10 cellular contexts compared by ENCODE assay signal in genomic region chr1:44777547-44777946, GRCh38. TPM values are rescaled to one million over a fixed set of nuclear protein-coding genes. Genes with fewer than 3 reads are reported as not detected.
DNase-seq lines count a peak whose midpoint lies in the region; ATAC-seq, FAIRE-seq and TF ChIP-seq lines count a peak whose summit lies in the region.
"Had no signal": no experiment of that assay in that cellular context is flagged by ENCODE, and none has a peak within 500 bp of the region (broad histone marks: within the 10 kb centered on the region; RNA-seq: fewer than 3 reads in every experiment).

No MANE protein-coding gene starts in this region.

- no TSS peak for BruUV-seq in HCT116 (replicated peaks; lab: Mats Ljungman, UMichigan)

- H3K9me3 ChIP-seq in HCT116 (ENCODE audit: control insufficient read depth in 1 of 2, insufficient read depth in 1 of 2, low read depth in 1 of 2, low read length in 2 of 2), result no peaks in the 10 kb centered on the region
- H3K9me3 ChIP-seq in iPS-15b (ENCODE audit: control insufficient read depth, insufficient read depth, low read length), result no peaks in the 10 kb centered on the region

- peaks cover 18% of the 10 kb centered on the region; the same call in 1 of the 2 replicates for H4K20me1 ChIP-seq in HCT116 (ENCODE audit: insufficient read depth)

- no peaks in the 10 kb centered on the region for H3K9me3 Mint-ChIP-seq in activated T-helper 2 cell treated with anti-CD3 and anti-CD28 coated beads, Interferon-gamma antibody, Interleukin-2, Interleukin-4, amounts not matched to agents 10 μg/mL and 5 μg/mL and 100 μg/mL, durations not matched to agents 14 hours and 24 hours and 36 hours

- peak overlapping the region; percentile 75 for H3K27ac Mint-ChIP-seq in activated T-helper 2 cell treated with anti-CD3 and anti-CD28 coated beads, Interferon-gamma antibody, Interleukin-2, Interleukin-4, amounts not matched to agents 10 μg/mL and 5 μg/mL and 100 μg/mL, durations not matched to agents 14 hours and 24 hours and 36 hours

- no peak for FAIRE-seq in GM12892 (lab: Jason Lieb, UNC)
- FAIRE-seq: G401.6, TTC549 had no signal

- H3K27ac ChIP-seq in HCT116 (ENCODE audit: low read depth, low read length), result peak overlapping the region; percentile 86

- CTCF ChIA-PET in AG04449 (lab: Yijun Ruan, JAX) (interaction anchor here (0.5 to 2.0 kb wide), 9 partner anchors 9 to 237 kb away, joined by 3 to 10 read pairs (median 3); partner anchors contain the start of genes BEST4 and RNU5D-1), HCT116 (lab: Charles Lee) (no interaction called here)

- peaks cover 10 to 24% of the 10 kb centered on the region in 2 experiments for H3K4me1 ChIP-seq in HCT116 (ENCODE audit: control insufficient read depth in 1 of 2, insufficient read depth in 2 of 2, low read length in 2 of 2)
- peaks cover 4% of the 10 kb centered on the region for H3K4me1 ChIP-seq in iPS-15b (ENCODE audit: control insufficient read depth, insufficient read depth, low read length)

- H3K36me3 ChIP-seq in HCT116 (ENCODE audit: control insufficient read depth in 1 of 2, insufficient read depth in 2 of 2, low read length in 2 of 2), result peaks cover 28 to 49% of the 10 kb centered on the region in 2 experiments
- peaks cover 36% of the 10 kb centered on the region for H3K36me3 ChIP-seq in iPS-15b (ENCODE audit: control insufficient read depth, insufficient read depth, low read length)

- H3K79me2 ChIP-seq in HCT116 (ENCODE audit: insufficient read depth, low read length), result peaks cover 43% of the 10 kb centered on the region

- H3K27me3 Mint-ChIP-seq in activated T-helper 2 cell treated with anti-CD3 and anti-CD28 coated beads, Interferon-gamma antibody, Interleukin-2, Interleukin-4, amounts not matched to agents 10 μg/mL and 5 μg/mL and 100 μg/mL, durations not matched to agents 14 hours and 24 hours and 36 hours (ENCODE audit: low read depth), result no peaks in the 10 kb centered on the region

- peak overlapping the region; percentile 94 for H3K4me3 ChIP-seq in AG04449 (ENCODE audit: low read depth, low read length)
- peak overlapping the region; percentile 92 to 99 for H3K4me3 ChIP-seq in HCT116 (replicated peaks in 1 of 2; ENCODE audit: low read depth in 1 of 2, low read length in 2 of 2)
- peak overlapping the region; percentile 68 for H3K4me3 ChIP-seq in iPS-15b (ENCODE audit: low read depth, low read length)

- TF ChIP-seq CTCF in AG04449 (IDR thresholded peaks at IDR 0.05; ENCODE audit: insufficient read depth, low read length, missing control alignments) (no peak), HCT116 (IDR thresholded peaks at IDR 0.05 in 2 of 3, conservative IDR thresholded peaks at IDR 0.05 in 1 of 3; ENCODE audit: borderline replicate concordance in 1 of 3, insufficient read depth in 1 of 3, low read depth in 2 of 3, low read length in 2 of 3) (no peak)

- POLR2A ChIA-PET in AG04449 (lab: Yijun Ruan, JAX), result interaction anchor here (0.5 to 4.2 kb wide), 2 partner anchors 23 to 1122 kb away, joined by 4 to 36 read pairs; partner anchors contain the start of gene PLK3
- POLR2A ChIA-PET in HCT116 (lab: Charles Lee), result interaction anchor here (1.0 kb wide), 1 partner anchor 11 kb away, joined by 4 read pairs; no protein-coding TSS in a partner anchor

- DNase-seq in AG04449 (ENCODE audit: low read depth, low spot score), result no peak
- no peak for DNase-seq in HCT116 (ENCODE audit: low read depth, low spot score)
- no peak for DNase-seq in activated T-helper 2 cell treated with anti-CD3 and anti-CD28 coated beads, Interferon-gamma antibody, Interleukin-2, Interleukin-4, amounts not matched to agents 10 μg/mL and 5 μg/mL and 100 μg/mL, durations not matched to agents 14 hours and 24 hours and 36 hours (ENCODE audit: low spot score)
- DNase-seq in NCI-H187 treated with DMSO at 0.1 percent for 48 hours (lab: John Stamatoyannopoulos, UW), result no peak
- no peak for DNase-seq in GM12892 (ENCODE audit: insufficient read length)

- no peak overlapping the region for H2AFZ ChIP-seq in HCT116 (ENCODE audit: low read depth, low read length, poor library complexity, severe bottlenecking)

- RAD21 ChIA-PET in HCT116 (lab: Charles Lee; ENCODE audit: low non-redundant PET in 1 of 2, low total read pairs in 2 of 2, uncharacterized antibody in 2 of 2, unreplicated experiment in 2 of 2), result no interaction called here

- peak overlapping the region; percentile 99 for H3K4me2 ChIP-seq in HCT116 (ENCODE audit: low read length)

- intact Hi-C loops in HCT116 (cut with micrococcal nuclease), result no loop called here
- intact Hi-C loops in activated T-helper 2 cell treated with anti-CD3 and anti-CD28 coated beads, Interferon-gamma antibody, Interleukin-2, Interleukin-4, amounts not matched to agents 10 μg/mL and 5 μg/mL and 100 μg/mL, durations not matched to agents 14 hours and 24 hours and 36 hours (cut with micrococcal nuclease), result no loop called here

- ATAC-seq in HCT116 (no peak), esophagus mucosa (no peak), HG03097 (IDR thresholded peaks at IDR 0.05; ENCODE audit: low FRiP score, unreplicated experiment) (no peak)

- no peak for TF ChIP-seq POLR2A in HCT116 (IDR thresholded peaks at IDR 0.05; ENCODE audit: borderline replicate concordance, extremely low read depth, insufficient read depth, insufficient read length)
- TF ChIP-seq POLR2A in GM12892 (IDR thresholded peaks at IDR 0.05; ENCODE audit: low read depth, low read length), result no peak

- H3K4me3 Mint-ChIP-seq in activated T-helper 2 cell treated with anti-CD3 and anti-CD28 coated beads, Interferon-gamma antibody, Interleukin-2, Interleukin-4, amounts not matched to agents 10 μg/mL and 5 μg/mL and 100 μg/mL, durations not matched to agents 14 hours and 24 hours and 36 hours (ENCODE audit: low read depth), result peak overlapping the region; percentile 88

- peaks cover 73% of the 10 kb centered on the region for H3K36me3 Mint-ChIP-seq in activated T-helper 2 cell treated with anti-CD3 and anti-CD28 coated beads, Interferon-gamma antibody, Interleukin-2, Interleukin-4, amounts not matched to agents 10 μg/mL and 5 μg/mL and 100 μg/mL, durations not matched to agents 14 hours and 24 hours and 36 hours (ENCODE audit: low read depth)

- no peak for TF ChIP-seq RAD21 in HCT116 (IDR thresholded peaks at IDR 0.05; ENCODE audit: low read depth)

- H3K9me2 ChIP-seq in HCT116 (ENCODE audit: insufficient read depth), result no peaks in the 10 kb centered on the region

- no peaks in the 10 kb centered on the region for H3K27me3 ChIP-seq in HCT116 (ENCODE audit: insufficient read depth, low read length)
- H3K27me3 ChIP-seq in iPS-15b (ENCODE audit: control insufficient read depth, insufficient read depth, low read length), result no peaks in the 10 kb centered on the region

- peaks cover 29% of the 10 kb centered on the region for H3K4me1 Mint-ChIP-seq in activated T-helper 2 cell treated with anti-CD3 and anti-CD28 coated beads, Interferon-gamma antibody, Interleukin-2, Interleukin-4, amounts not matched to agents 10 μg/mL and 5 μg/mL and 100 μg/mL, durations not matched to agents 14 hours and 24 hours and 36 hours (ENCODE audit: low read depth)

- H3K9ac ChIP-seq in HCT116 (ENCODE audit: low read length) (peak overlapping the region; percentile 100), iPS-15b (ENCODE audit: low read depth, low read length) (no peak overlapping the region)

TF ChIP-seq in HCT116, 20 proteins besides CTCF, POLR2A, EP300 and RAD21:
- TF ChIP-seq JUND (IDR thresholded peaks at IDR 0.05), result no peak

RNA-seq across cellular contexts. Expression of gene RPS8, which starts 2.2 kb away (rescaled TPM):
- 2,296 TPM for total RNA-seq in HCT116 (2021; ENCODE audit: unreplicated experiment)
- polyA plus RNA-seq in HCT116 (2012), result 2,510 and 2,655 TPM in 2 replicates
- total RNA-seq in activated T-helper 2 cell treated with anti-CD3 and anti-CD28 coated beads, Interferon-gamma antibody, Interleukin-2, Interleukin-4, amounts not matched to agents 10 μg/mL and 5 μg/mL and 100 μg/mL, durations not matched to agents 14 hours and 24 hours and 36 hours, result 2,328 and 2,356 TPM in 2 replicates
- 2,198 TPM for total RNA-seq in esophagus mucosa
- 7,749 TPM for polyA plus RNA-seq in GM12892 (2012; ENCODE audit: missing spikeins)

RNA-seq across cellular contexts. Expression of gene BEST4, which starts 10.4 kb away (rescaled TPM):
- total RNA-seq in HCT116 (2021; ENCODE audit: unreplicated experiment) (0.52 TPM), esophagus mucosa (not detected)
- polyA plus RNA-seq in HCT116 (2012), result 0.26 and 0.35 TPM in 2 replicates
- 0.91 and 1.7 TPM in 2 replicates for total RNA-seq in activated T-helper 2 cell treated with anti-CD3 and anti-CD28 coated beads, Interferon-gamma antibody, Interleukin-2, Interleukin-4, amounts not matched to agents 10 μg/mL and 5 μg/mL and 100 μg/mL, durations not matched to agents 14 hours and 24 hours and 36 hours
- 0.72 TPM for polyA plus RNA-seq in GM12892 (2012; ENCODE audit: missing spikeins)

RNA-seq across cellular contexts. Expression of gene PLK3, which starts 22.6 kb away (rescaled TPM):
- total RNA-seq in HCT116 (2021; ENCODE audit: unreplicated experiment) (56.1 TPM), esophagus mucosa (20.7 TPM)
- 67.3 and 78.0 TPM in 2 replicates for polyA plus RNA-seq in HCT116 (2012)
- 128 and 135 TPM in 2 replicates for total RNA-seq in activated T-helper 2 cell treated with anti-CD3 and anti-CD28 coated beads, Interferon-gamma antibody, Interleukin-2, Interleukin-4, amounts not matched to agents 10 μg/mL and 5 μg/mL and 100 μg/mL, durations not matched to agents 14 hours and 24 hours and 36 hours
- polyA plus RNA-seq in GM12892 (2012; ENCODE audit: missing spikeins), result 14.4 TPM

RNA-seq across cellular contexts. Expression of gene DYNLT4, which starts 29.6 kb away (rescaled TPM):
- total RNA-seq in HCT116 (2021; ENCODE audit: unreplicated experiment) (0.96 TPM), esophagus mucosa (not detected)
- polyA plus RNA-seq in HCT116 (2012), result 2.4 and 3.1 TPM in 2 replicates
- 0.32 TPM in 1 of 2 replicates, not detected in the other for total RNA-seq in activated T-helper 2 cell treated with anti-CD3 and anti-CD28 coated beads, Interferon-gamma antibody, Interleukin-2, Interleukin-4, amounts not matched to agents 10 μg/mL and 5 μg/mL and 100 μg/mL, durations not matched to agents 14 hours and 24 hours and 36 hours
- not detected for polyA plus RNA-seq in GM12892 (2012; ENCODE audit: missing spikeins)

RNA-seq across cellular contexts. Expression of gene BTBD19, which starts 30.8 kb away (rescaled TPM):
- total RNA-seq in HCT116 (2021; ENCODE audit: unreplicated experiment), result 11.6 TPM
- 5.2 and 6.1 TPM in 2 replicates for polyA plus RNA-seq in HCT116 (2012)
- 17.0 and 19.8 TPM in 2 replicates for total RNA-seq in activated T-helper 2 cell treated with anti-CD3 and anti-CD28 coated beads, Interferon-gamma antibody, Interleukin-2, Interleukin-4, amounts not matched to agents 10 μg/mL and 5 μg/mL and 100 μg/mL, durations not matched to agents 14 hours and 24 hours and 36 hours
- total RNA-seq in esophagus mucosa, result 2.4 TPM
- 1.4 TPM for polyA plus RNA-seq in GM12892 (2012; ENCODE audit: missing spikeins)
